In genomic region chr9:14652729-14653377, GRCh38 we compare ENCODE assay signal across 9 cellular contexts. TPM values are rescaled to one million over a fixed set of nuclear protein-coding genes. Genes with fewer than 3 reads are reported as not detected.
A peak's percentile ranks its signal among the peaks of the same experiment; 100 is the strongest.
DNase-seq lines count a peak whose midpoint lies in the region; ATAC-seq and TF ChIP-seq lines count a peak whose summit lies in the region.
"Had no signal": no experiment of that assay in that cellular context is flagged by ENCODE, and none has a peak within 500 bp of the region (broad histone marks: within the 10 kb centered on the region; RNA-seq: fewer than 3 reads in every experiment).

No MANE protein-coding gene starts in this region.

- peaks cover 0 to 36% of the 10 kb centered on the region in 2 donors for H3K36me3 ChIP-seq in gastrocnemius medialis

- POLR2A ChIA-PET in activated CD4-positive, alpha-beta T cell treated with anti-CD3 and anti-CD28 coated beads for 36 hours (lab: Charles Lee) = no interaction called here

- TF ChIP-seq POLR2A in gastrocnemius medialis (IDR thresholded peaks at IDR 0.05) = no peak

- H3K9me3 ChIP-seq in gastrocnemius medialis = peaks cover 0 to 4% (median 2%) of the 10 kb centered on the region in 3 donors

- no peak overlapping the region for H3K27ac ChIP-seq in gastrocnemius medialis

- intact Hi-C loops in gastrocnemius medialis (cut with DNase I; ENCODE audit: low total_unique reads) = loop anchor here (10.0 kb wide), 1 partner anchor 188 kb away; no protein-coding TSS in a partner anchor
- intact Hi-C loops in activated CD4-positive, alpha-beta T cell treated with anti-CD3 and anti-CD28 coated beads for 36 hours (cut with DNase I, micrococcal nuclease) = loop anchor here in 1 of 2 experiments (10.0 kb wide), 1 partner anchor 1228 kb away; no protein-coding TSS in a partner anchor

- DNase-seq in DMS53 (lab: John Stamatoyannopoulos, UW) (peak; percentile 57), DMS53 treated with DMSO at 0.1 percent for 48 hours (lab: John Stamatoyannopoulos, UW; ENCODE audit: unreplicated experiment) (no peak), NCI-H446 (lab: John Stamatoyannopoulos, UW) (peak; percentile 100), dermis microvascular lymphatic vessel endothelial cell (ENCODE audit: low read depth in 2 of 2) (peak; percentile 24 to 50), progenitor cell of endocrine pancreas (ENCODE audit: low spot score, unreplicated experiment) (no peak), gastrocnemius medialis (no peak)
- DNase-seq in activated CD4-positive, alpha-beta T cell treated with anti-CD3 and anti-CD28 coated beads for 36 hours = no peak

- H3K36me3 Mint-ChIP-seq in progenitor cell of endocrine pancreas (ENCODE audit: insufficient read depth) = peaks cover 40% of the 10 kb centered on the region
- H3K36me3 Mint-ChIP-seq in activated CD4-positive, alpha-beta T cell treated with anti-CD3 and anti-CD28 coated beads for 36 hours (ENCODE audit: low read depth) = peaks cover 33% of the 10 kb centered on the region

- H3K4me3 ChIP-seq in gastrocnemius medialis = no peak overlapping the region

- no peaks in the 10 kb centered on the region for H3K4me1 ChIP-seq in gastrocnemius medialis

- H3K27me3 Mint-ChIP-seq in progenitor cell of endocrine pancreas = no peaks in the 10 kb centered on the region
- no peaks in the 10 kb centered on the region for H3K27me3 Mint-ChIP-seq in activated CD4-positive, alpha-beta T cell treated with anti-CD3 and anti-CD28 coated beads for 36 hours
- H3K27me3 Mint-ChIP-seq: B cell had no signal

- H3K4me1 Mint-ChIP-seq in progenitor cell of endocrine pancreas (ENCODE audit: low read depth) = no peaks in the 10 kb centered on the region
- H3K4me1 Mint-ChIP-seq in activated CD4-positive, alpha-beta T cell treated with anti-CD3 and anti-CD28 coated beads for 36 hours = no peaks in the 10 kb centered on the region
- H3K4me1 Mint-ChIP-seq: B cell had no signal

- no peaks in the 10 kb centered on the region for H3K27me3 ChIP-seq in gastrocnemius medialis

- ATAC-seq in gastrocnemius medialis (no peak), HG03354 (IDR thresholded peaks at IDR 0.05; ENCODE audit: poor library complexity, severe bottlenecking, unreplicated experiment) (no peak)
- ATAC-seq in activated CD4-positive, alpha-beta T cell treated with anti-CD3 and anti-CD28 coated beads for 36 hours = no peak

- no peak overlapping the region for H3K4me3 Mint-ChIP-seq in progenitor cell of endocrine pancreas (ENCODE audit: low read depth)
- H3K4me3 Mint-ChIP-seq in activated CD4-positive, alpha-beta T cell treated with anti-CD3 and anti-CD28 coated beads for 36 hours = no peak overlapping the region
- H3K4me3 Mint-ChIP-seq: B cell had no signal

- peaks cover 16% of the 10 kb centered on the region for H3K9me3 Mint-ChIP-seq in progenitor cell of endocrine pancreas (ENCODE audit: low read depth)
- peaks cover 12% of the 10 kb centered on the region for H3K9me3 Mint-ChIP-seq in activated CD4-positive, alpha-beta T cell treated with anti-CD3 and anti-CD28 coated beads for 36 hours (ENCODE audit: low read depth)

- CTCF ChIA-PET in activated CD4-positive, alpha-beta T cell treated with anti-CD3 and anti-CD28 coated beads for 36 hours (lab: Charles Lee) = interaction anchor here (1.7 kb wide), 1 partner anchor 9 kb away, joined by 5 read pairs; no protein-coding TSS in a partner anchor

- no peak overlapping the region for H3K27ac Mint-ChIP-seq in progenitor cell of endocrine pancreas
- H3K27ac Mint-ChIP-seq in activated CD4-positive, alpha-beta T cell treated with anti-CD3 and anti-CD28 coated beads for 36 hours = no peak overlapping the region
- H3K27ac Mint-ChIP-seq: B cell had no signal

- TF ChIP-seq CTCF in progenitor cell of endocrine pancreas (IDR thresholded peaks at IDR 0.05; ENCODE audit: unreplicated experiment) = peak; percentile 61
- TF ChIP-seq CTCF in gastrocnemius medialis (IDR thresholded peaks at IDR 0.05 in 4 of 5, conservative IDR thresholded peaks at IDR 0.05 in 1 of 5) = peak in 1 of 5 experiments; percentile 38

- in situ Hi-C loops in gastrocnemius medialis (cut with MboI; ENCODE audit: low sequenced_read_pairs in 4 of 4) = no loop called here

RNA-seq across cellular contexts. Expression of gene ZDHHC21, which starts 40.4 kb away (rescaled TPM):
- total RNA-seq in dermis microvascular lymphatic vessel endothelial cell = 8.3 and 9.6 TPM in 2 replicates
- 20.0 and 21.2 TPM in 2 replicates for total RNA-seq in progenitor cell of endocrine pancreas
- total RNA-seq in gastrocnemius medialis = 10 to 100 TPM in 1 of 4 donors, 1 to 10 TPM in 3; 3.7 to 15.9 (median 6.1) TPM
- 1 to 10 TPM; 5.1 TPM for total RNA-seq in activated CD4-positive, alpha-beta T cell treated with anti-CD3 and anti-CD28 coated beads for 36 hours

Comparison
In these comparisons a context has a peak if more than half of its experiments do, and no peak if none do; other contexts are left out.
1. DNase-seq: peak in DMS53 (single experiment), NCI-H446 (2 of 2) and dermis microvascular lymphatic vessel endothelial cell (2 of 2); none in DMS53 treated with DMSO at 0.1 percent for 48 hours (single experiment), progenitor cell of endocrine pancreas (single experiment), gastrocnemius medialis (0 of 2) and activated CD4-positive, alpha-beta T cell treated with anti-CD3 and anti-CD28 coated beads for 36 hours (single experiment).